Comparison of ENCODE assay signal across 17 cellular contexts in the genomic region with DNA sequence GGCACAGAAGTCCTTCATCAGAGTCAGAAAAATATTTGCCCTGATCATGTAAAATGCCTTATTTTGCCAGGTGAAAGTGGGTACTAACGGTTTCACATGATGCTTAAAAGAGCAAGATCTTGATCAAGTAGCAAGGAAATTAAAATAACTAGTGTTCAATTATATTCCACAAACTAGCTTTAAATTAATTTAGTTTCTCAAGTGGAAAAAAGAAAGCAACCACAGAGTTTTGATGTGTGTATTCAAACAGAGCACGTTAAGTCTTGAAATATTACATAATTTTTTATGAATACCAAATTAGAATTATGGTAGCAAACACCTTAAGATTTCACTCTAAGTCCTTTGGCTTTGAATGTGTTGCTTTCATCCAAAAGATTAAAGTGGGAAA. TPM values are rescaled to one million over a fixed set of nuclear protein-coding genes. Genes with fewer than 3 reads are reported as not detected.
A peak's percentile ranks its signal among the peaks of the same experiment; 100 is the strongest.
DNase-seq lines count a peak whose midpoint lies in the region; ATAC-seq and TF ChIP-seq lines count a peak whose summit lies in the region.
"Had no signal": no experiment of that assay in that cellular context is flagged by ENCODE, and none has a peak within 500 bp of the region (broad histone marks: within the 10 kb centered on the region; RNA-seq: fewer than 3 reads in every experiment).

No MANE protein-coding gene starts in this region.

- DNase-seq in CD8-positive, alpha-beta memory T cell = peak in 1 of 5 donors; percentile 69
- DNase-seq in Peyer's patch (no peak), SJCRH30 (no peak), SHP77 (lab: John Stamatoyannopoulos, UW) (no peak), NCI-H187 treated with DMSO at 0.1 percent for 48 hours (lab: John Stamatoyannopoulos, UW) (no peak)
- no peak for DNase-seq in effector memory CD8-positive, alpha-beta T cell
- DNase-seq: BE2C, DMS79 treated with DMSO at 0.1 percent for 48 hours, glutamatergic neuron, NCI-H2081 treated with DMSO at 0.1 percent for 48 hours had no signal

- no peak overlapping the region for H3K4me3 ChIP-seq in BLaER1
- H3K4me3 ChIP-seq in CD8-positive, alpha-beta memory T cell (ENCODE audit: low read length) = peak overlapping the region; percentile 49
- H3K4me3 ChIP-seq in Peyer's patch = no peak overlapping the region
- no peak overlapping the region for H3K4me3 ChIP-seq in SJCRH30
- H3K4me3 ChIP-seq: coronary artery, HAP-1 had no signal

- H3K9ac ChIP-seq in BLaER1 = no peak overlapping the region

- H3K4me1 ChIP-seq in BLaER1 (peaks cover 22% of the 10 kb centered on the region), Peyer's patch (peaks cover 0 to 19% (median 7%) of the 10 kb centered on the region in 4 donors), SJCRH30 (peaks cover 5% of the 10 kb centered on the region; the same call in 1 of the 2 replicates)
- peaks cover 91% of the 10 kb centered on the region for H3K4me1 ChIP-seq in CD8-positive, alpha-beta memory T cell (ENCODE audit: insufficient read depth, low read length)

- no peaks in the 10 kb centered on the region for H3K9me3 Mint-ChIP-seq in CD8-positive, alpha-beta memory T cell
- no peaks in the 10 kb centered on the region for H3K9me3 Mint-ChIP-seq in effector memory CD8-positive, alpha-beta T cell

- H3K4me2 ChIP-seq in BLaER1 = peak overlapping the region; percentile 66

- no peaks in the 10 kb centered on the region for H3K27me3 Mint-ChIP-seq in CD8-positive, alpha-beta memory T cell
- H3K27me3 Mint-ChIP-seq in effector memory CD8-positive, alpha-beta T cell = no peaks in the 10 kb centered on the region

- H3K9me3 ChIP-seq in BLaER1 (no peaks in the 10 kb centered on the region), Peyer's patch (no peaks in the 10 kb centered on the region), SJCRH30 (replicated peaks) (no peaks in the 10 kb centered on the region)
- H3K9me3 ChIP-seq in CD8-positive, alpha-beta memory T cell (ENCODE audit: low read length) = no peaks in the 10 kb centered on the region
- H3K9me3 ChIP-seq: BE2C, HAP-1, thoracic aorta had no signal

- CTCF ChIA-PET in CD8-positive, alpha-beta memory T cell (lab: Charles Lee) = interaction anchor here (0.6 to 2.1 kb wide), 6 partner anchors 12 to 94 kb away, joined by 3 to 7 read pairs (median 4); no protein-coding TSS in a partner anchor

- ATAC-seq in effector memory CD8-positive, alpha-beta T cell (replicated peaks) = no peak
- no peak for ATAC-seq in HG03342 (IDR thresholded peaks at IDR 0.05; ENCODE audit: unreplicated experiment)
- ATAC-seq: esophagus mucosa, SK-N-SH treated with all-trans-retinoic acid at 6 μM for 48 hours had no signal

- no peak for TF ChIP-seq CTCF in Peyer's patch (IDR thresholded peaks at IDR 0.05)

- H3K36me3 ChIP-seq in BLaER1 (no peaks in the 10 kb centered on the region), Peyer's patch (no peaks in the 10 kb centered on the region), SJCRH30 (no peaks in the 10 kb centered on the region)
- no peaks in the 10 kb centered on the region for H3K36me3 ChIP-seq in CD8-positive, alpha-beta memory T cell (ENCODE audit: insufficient read depth, low read length)
- H3K36me3 ChIP-seq: BE2C, HAP-1, thoracic aorta had no signal

- no peak for TF ChIP-seq POLR2A in Peyer's patch (IDR thresholded peaks at IDR 0.05)

- H3K4me1 Mint-ChIP-seq in CD8-positive, alpha-beta memory T cell = peaks cover 83 to 100% (median 99%) of the 10 kb centered on the region in 3 donors
- peaks cover 50 to 83% of the 10 kb centered on the region in 2 donors for H3K4me1 Mint-ChIP-seq in effector memory CD8-positive, alpha-beta T cell (ENCODE audit: low read depth in 2 of 2)

- H3K27ac Mint-ChIP-seq in CD8-positive, alpha-beta memory T cell = peak overlapping the region; percentile 1 to 99 (median 90)
- peak overlapping the region; percentile 81 to 91 for H3K27ac Mint-ChIP-seq in effector memory CD8-positive, alpha-beta T cell

- peaks cover 76% of the 10 kb centered on the region for H4K20me1 ChIP-seq in BLaER1

- peak overlapping the region; percentile 79 to 91 (median 84) for H3K4me3 Mint-ChIP-seq in CD8-positive, alpha-beta memory T cell
- H3K4me3 Mint-ChIP-seq in effector memory CD8-positive, alpha-beta T cell = peak overlapping the region; percentile 80

- H3K27ac ChIP-seq in BLaER1 (no peak overlapping the region), Peyer's patch (peak overlapping the region; percentile 1 to 50 (median 33)), SJCRH30 (no peak overlapping the region)
- H3K27ac ChIP-seq in CD8-positive, alpha-beta memory T cell (ENCODE audit: low read depth, low read length) = peak overlapping the region; percentile 20
- H3K27ac ChIP-seq: coronary artery, thoracic aorta had no signal

- H3K36me3 Mint-ChIP-seq in CD8-positive, alpha-beta memory T cell = peaks cover 0 to 1% (median 0%) of the 10 kb centered on the region in 3 donors
- peaks cover 15% of the 10 kb centered on the region for H3K36me3 Mint-ChIP-seq in effector memory CD8-positive, alpha-beta T cell (ENCODE audit: insufficient read depth)

- POLR2A ChIA-PET in CD8-positive, alpha-beta memory T cell (lab: Charles Lee) = interaction anchor here (0.6 to 3.7 kb wide), 5 partner anchors 9 to 27 kb away, joined by 3 to 20 read pairs (median 4); no protein-coding TSS in a partner anchor

- H3K27me3 ChIP-seq in BLaER1 (no peaks in the 10 kb centered on the region), Peyer's patch (no peaks in the 10 kb centered on the region), SJCRH30 (no peaks in the 10 kb centered on the region)
- no peaks in the 10 kb centered on the region for H3K27me3 ChIP-seq in CD8-positive, alpha-beta memory T cell (ENCODE audit: insufficient read depth, low read length, poor library complexity, severe bottlenecking)
- H3K27me3 ChIP-seq: BE2C had no signal

RNA-seq across cellular contexts. Expression of a gene that starts 47.3 kb away (rescaled TPM):
- total RNA-seq in CD8-positive, alpha-beta memory T cell = 100 to 1,000 TPM; 116 to 130 TPM
- polyA plus RNA-seq in CD8-positive, alpha-beta memory T cell = 120 TPM
- total RNA-seq in Peyer's patch = 10 to 100 TPM in 2 of 4 donors, 1 to 10 TPM in 2; 6.8 to 34.7 (median 15.4) TPM
- 23.2 and 27.9 TPM in 2 replicates for total RNA-seq in SJCRH30 (2014; rRNA removed; shearing (Covaris generic))

Comparison
In these comparisons a context has a peak if more than half of its experiments do, and no peak if none do; other contexts are left out.
1. H3K27ac ChIP-seq: peak in CD8-positive, alpha-beta memory T cell (single experiment) and Peyer's patch (4 of 4); none in BLaER1 (single experiment) and SJCRH30 (single experiment).